ENCODE assay signal across 1 cellular context in the genomic region with DNA sequence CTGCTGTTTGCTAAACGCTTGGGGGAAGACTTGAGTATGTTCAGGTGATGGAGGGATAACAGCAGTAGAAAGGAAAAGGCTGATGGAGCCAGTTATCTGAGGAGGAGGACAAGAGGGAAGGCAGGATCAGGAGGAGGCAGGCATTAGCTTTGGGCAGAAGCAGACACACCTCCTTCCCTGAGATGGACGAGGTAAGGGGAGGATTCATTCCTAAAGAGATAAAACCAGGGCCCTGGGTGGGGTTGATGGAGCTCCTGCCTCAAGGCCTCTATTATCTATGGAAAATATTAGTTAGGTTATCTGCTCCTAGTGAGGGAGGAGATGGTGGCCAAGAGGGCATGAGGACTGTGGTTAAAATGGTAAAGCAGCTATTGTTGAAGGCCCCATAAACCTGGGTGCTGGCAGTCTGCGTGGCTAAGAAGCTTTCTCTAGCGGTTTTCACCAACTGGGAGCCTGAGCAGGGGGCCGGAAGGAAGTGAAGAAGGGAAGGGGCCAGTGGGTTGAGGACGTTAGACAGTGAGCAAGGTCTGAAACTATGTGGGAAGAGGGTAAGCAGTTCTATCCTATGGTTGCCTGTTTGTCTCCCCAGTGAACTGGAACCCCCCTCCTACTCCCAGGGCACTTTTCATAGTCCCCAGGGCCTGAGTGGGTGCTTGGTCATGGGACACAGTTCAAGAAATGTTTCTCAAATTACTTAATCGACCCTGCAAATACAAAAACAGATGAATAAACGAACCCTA.
A peak's percentile ranks its signal among the peaks of the same experiment; 100 is the strongest.
TF ChIP-seq lines count a peak whose summit lies in the region.

No MANE protein-coding gene starts in this region.

TF ChIP-seq in HepG2, 621 proteins besides CTCF, POLR2A, EP300 and RAD21 (continued from another document):
- TF ChIP-seq, protein P1, sequence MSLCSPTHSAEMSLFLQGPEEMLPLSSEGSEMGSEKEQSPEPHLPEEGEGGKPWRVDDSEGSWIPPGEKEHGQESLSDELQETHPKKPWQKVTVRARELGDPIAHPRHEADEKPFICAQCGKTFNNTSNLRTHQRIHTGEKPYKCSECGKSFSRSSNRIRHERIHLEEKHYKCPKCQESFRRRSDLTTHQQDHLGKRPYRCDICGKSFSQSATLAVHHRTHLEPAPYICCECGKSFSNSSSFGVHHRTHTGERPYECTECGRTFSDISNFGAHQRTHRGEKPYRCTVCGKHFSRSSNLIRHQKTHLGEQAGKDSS (CRISPR knock-in tag; IDR thresholded peaks at IDR 0.05; ENCODE audit: borderline replicate concordance, low read depth): 0 out of 2 replicates have a peak, but pooled peaks have one; percentile 26
- TF ChIP-seq HMG20B (CRISPR knock-in tag; conservative IDR thresholded peaks at IDR 0.05): no peak
- no peak for TF ChIP-seq ZNF343 (CRISPR knock-in tag; IDR thresholded peaks at IDR 0.05)
- no peak for TF ChIP-seq FOXJ3 (CRISPR knock-in tag; IDR thresholded peaks at IDR 0.05; ENCODE audit: borderline replicate concordance)
- TF ChIP-seq TP53 (CRISPR knock-in tag; conservative IDR thresholded peaks at IDR 0.05): no peak
- TF ChIP-seq, protein P2, sequence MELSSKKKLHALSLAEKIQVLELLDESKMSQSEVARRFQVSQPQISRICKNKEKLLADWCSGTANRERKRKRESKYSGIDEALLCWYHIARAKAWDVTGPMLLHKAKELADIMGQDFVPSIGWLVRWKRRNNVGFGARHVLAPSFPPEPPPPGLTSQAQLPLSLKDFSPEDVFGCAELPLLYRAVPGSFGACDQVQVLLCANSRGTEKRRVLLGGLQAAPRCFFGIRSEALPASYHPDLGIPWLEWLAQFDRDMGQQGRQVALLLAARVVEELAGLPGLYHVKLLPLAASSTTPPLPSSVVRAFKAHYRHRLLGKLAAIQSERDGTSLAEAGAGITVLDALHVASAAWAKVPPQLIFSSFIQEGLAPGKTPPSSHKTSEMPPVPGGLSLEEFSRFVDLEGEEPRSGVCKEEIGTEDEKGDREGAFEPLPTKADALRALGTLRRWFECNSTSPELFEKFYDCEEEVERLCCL (CRISPR knock-in tag; IDR thresholded peaks at IDR 0.05; ENCODE audit: borderline replicate concordance): no peak
- TF ChIP-seq RARA (CRISPR knock-in tag; IDR thresholded peaks at IDR 0.05): 0 out of 2 replicates have a peak, but pooled peaks have one; percentile 14
- TF ChIP-seq ZNF431 (CRISPR knock-in tag; IDR thresholded peaks at IDR 0.05; ENCODE audit: borderline replicate concordance, low read depth): no peak
- TF ChIP-seq, protein P3, sequence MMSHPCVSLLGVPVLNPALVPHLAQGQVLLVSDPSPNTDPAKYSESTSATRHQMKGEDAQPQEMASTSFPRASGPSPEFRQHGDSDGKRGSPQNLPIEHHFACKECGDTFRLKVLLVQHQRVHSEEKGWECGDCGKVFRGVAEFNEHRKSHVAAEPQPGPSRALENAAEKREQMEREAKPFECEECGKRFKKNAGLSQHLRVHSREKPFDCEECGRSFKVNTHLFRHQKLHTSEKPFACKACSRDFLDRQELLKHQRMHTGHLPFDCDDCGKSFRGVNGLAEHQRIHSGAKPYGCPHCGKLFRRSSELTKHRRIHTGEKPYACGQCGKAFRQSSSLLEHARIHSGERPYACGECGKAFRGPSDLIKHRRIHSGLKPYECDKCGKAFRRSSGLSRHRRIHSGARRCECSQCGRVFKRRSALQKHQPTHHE (CRISPR knock-in tag; IDR thresholded peaks at IDR 0.05; ENCODE audit: borderline replicate concordance): no peak
- 0 out of 2 replicates have a peak, but pooled peaks have one; percentile 62 for TF ChIP-seq ZZZ3 (CRISPR knock-in tag; IDR thresholded peaks at IDR 0.05; ENCODE audit: borderline replicate concordance)
- TF ChIP-seq YEATS2 (CRISPR knock-in tag; IDR thresholded peaks at IDR 0.05; ENCODE audit: borderline replicate concordance): no peak
- no peak for TF ChIP-seq GABPA (IDR thresholded peaks at IDR 0.05; ENCODE audit: low read depth, low read length)
- peak; percentile 48 for TF ChIP-seq GABPA (CRISPR knock-in tag; IDR thresholded peaks at IDR 0.05; ENCODE audit: low read depth)
- TF ChIP-seq TOPORS (CRISPR knock-in tag; IDR thresholded peaks at IDR 0.05): no peak
- TF ChIP-seq MATR3 (CRISPR knock-in tag; IDR thresholded peaks at IDR 0.05): no peak
- no peak for TF ChIP-seq KLF13 (CRISPR knock-in tag; IDR thresholded peaks at IDR 0.05)
- no peak for TF ChIP-seq GATAD2A (CRISPR knock-in tag; IDR thresholded peaks at IDR 0.05)
- peak; percentile 14; the same call in 1 of the 2 replicates for TF ChIP-seq DRAP1 (CRISPR knock-in tag; IDR thresholded peaks at IDR 0.05)
- no peak for TF ChIP-seq FIP1L1 (IDR thresholded peaks at IDR 0.05; ENCODE audit: borderline replicate concordance, insufficient read depth, low read depth, low read length)
- 0 out of 2 replicates have a peak, but pooled peaks have one; percentile 58 for TF ChIP-seq ATF6 (CRISPR knock-in tag; conservative IDR thresholded peaks at IDR 0.05)
- TF ChIP-seq ARID5B (CRISPR knock-in tag; IDR thresholded peaks at IDR 0.05): 0 out of 2 replicates have a peak, but pooled peaks have one; percentile 17
- no peak for TF ChIP-seq KDM6A (CRISPR knock-in tag; IDR thresholded peaks at IDR 0.05; ENCODE audit: low read depth)
- TF ChIP-seq HNRNPUL1 (IDR thresholded peaks at IDR 0.05; ENCODE audit: low read depth, low read length): no peak
TF ChIP-seq in HepG2: peak in this region for 13.
